In genomic region chr20:41268917-41269652, GRCh38 we compare ENCODE assay signal across 19 cellular contexts.
"Had no signal": no experiment of that assay in that cellular context is flagged by ENCODE, and none has a peak within 500 bp of the region (broad histone marks: within the 10 kb centered on the region; RNA-seq: fewer than 3 reads in every experiment).

No MANE protein-coding gene starts in this region.

- H3K9me3 Mint-ChIP-seq: activated CD4-positive, alpha-beta memory T cell treated with anti-CD3 and anti-CD28 coated beads, Interleukin-2, amount 10 ng/mL, durations not matched to agents 7 days and 5 days; activated T-cell treated with anti-CD3 and anti-CD28 coated beads, Interleukin-2, amount 50 U/mL, for 4 hours; brain; central memory CD8-positive, alpha-beta T cell; naive thymus-derived CD4-positive, alpha-beta T cell had no signal

- H3K4me3 ChIP-seq: heart left ventricle, mucosa of descending colon had no signal

- H3K4me3 Mint-ChIP-seq: activated CD4-positive, alpha-beta memory T cell treated with anti-CD3 and anti-CD28 coated beads, Interleukin-2, amount 10 ng/mL, durations not matched to agents 7 days and 5 days; activated naive CD8-positive, alpha-beta T cell; activated T-cell treated with anti-CD3 and anti-CD28 coated beads, Interleukin-2, amount 50 U/mL, for 4 hours; brain; central memory CD8-positive, alpha-beta T cell; naive thymus-derived CD4-positive, alpha-beta T cell had no signal

- H3K27ac Mint-ChIP-seq: activated CD4-positive, alpha-beta memory T cell treated with anti-CD3 and anti-CD28 coated beads, Interleukin-2, amount 10 ng/mL, durations not matched to agents 7 days and 5 days; activated naive CD8-positive, alpha-beta T cell; brain; naive thymus-derived CD4-positive, alpha-beta T cell had no signal

- ATAC-seq: activated T-cell treated with anti-CD3 and anti-CD28 coated beads, Interleukin-2, amount 50 U/mL, for 4 hours; heart left ventricle; left colon; mucosa of descending colon; naive thymus-derived CD4-positive, alpha-beta T cell had no signal

- H3K27ac ChIP-seq: WERI-Rb-1 had no signal

- DNase-seq: activated CD4-positive, alpha-beta memory T cell treated with anti-CD3 and anti-CD28 coated beads, Interleukin-2, amount 10 ng/mL, durations not matched to agents 7 days and 5 days; activated effector memory CD4-positive, alpha-beta T cell treated with Interleukin-2 at 50 U/mL for 16 hours; activated T-cell treated with anti-CD3 and anti-CD28 coated beads, Interleukin-2, amount 50 U/mL, for 4 hours; amniotic stem cell; cortex of kidney; effector CD8-positive, alpha-beta T cell; foreskin melanocyte; heart left ventricle; left colon; mucosa of descending colon; naive thymus-derived CD4-positive, alpha-beta T cell; retina; SK-N-SH; stimulated activated CD4-positive, alpha-beta T cell treated with anti-CD3 and anti-CD28 coated beads, Interleukin-4, amount 100 ng/mL, for 24 hours; stimulated activated naive CD4-positive, alpha-beta T cell; WERI-Rb-1 had no signal

- H3K4me1 Mint-ChIP-seq: activated CD4-positive, alpha-beta memory T cell treated with anti-CD3 and anti-CD28 coated beads, Interleukin-2, amount 10 ng/mL, durations not matched to agents 7 days and 5 days; central memory CD8-positive, alpha-beta T cell; naive thymus-derived CD4-positive, alpha-beta T cell had no signal

- H3K27me3 Mint-ChIP-seq: activated naive CD8-positive, alpha-beta T cell; brain; central memory CD8-positive, alpha-beta T cell had no signal
